Comparison of ENCODE assay signal across 15 cellular contexts in the genomic region with DNA sequence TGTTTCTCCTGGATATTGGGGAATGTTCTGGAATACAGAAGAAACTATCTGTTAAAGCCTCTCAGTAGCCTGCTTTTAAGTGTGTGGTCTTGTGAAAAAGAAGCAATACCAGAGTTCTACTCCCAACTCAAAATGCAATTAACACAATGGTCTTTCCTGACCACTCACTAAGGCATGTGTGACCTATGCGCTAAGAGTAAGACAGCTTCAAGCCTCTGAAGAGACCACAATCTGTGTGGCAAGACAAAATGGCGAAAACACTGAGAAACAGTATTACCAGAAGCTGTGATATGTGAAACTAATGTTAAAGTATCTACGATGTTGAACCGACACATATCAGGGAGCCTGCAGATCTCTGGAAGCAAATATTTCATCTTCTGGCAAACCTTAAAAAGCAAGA. TPM values are rescaled to one million over a fixed set of nuclear protein-coding genes. Genes with fewer than 3 reads are reported as not detected.
DNase-seq lines count a peak whose midpoint lies in the region; ATAC-seq, FAIRE-seq and TF ChIP-seq lines count a peak whose summit lies in the region.
"Had no signal": no experiment of that assay in that cellular context is flagged by ENCODE, and none has a peak within 500 bp of the region (broad histone marks: within the 10 kb centered on the region; RNA-seq: fewer than 3 reads in every experiment).

No MANE protein-coding gene starts in this region.

- intact Hi-C loops in left ventricle myocardium superior (cut with micrococcal nuclease), result no loop called here
- intact Hi-C loops in naive thymus-derived CD4-positive, alpha-beta T cell (cut with micrococcal nuclease), result no loop called here

- peaks cover 3% of the 10 kb centered on the region for H3K36me3 ChIP-seq in cardiac muscle cell
- peaks cover 0 to 17% (median 0%) of the 10 kb centered on the region in 3 experiments for H3K36me3 ChIP-seq in naive thymus-derived CD4-positive, alpha-beta T cell (ENCODE audit: control insufficient read depth in 2 of 3, insufficient read depth in 3 of 3, low read length in 3 of 3)

- no peaks in the 10 kb centered on the region for H3K9me3 Mint-ChIP-seq in naive thymus-derived CD4-positive, alpha-beta T cell
- H3K9me3 Mint-ChIP-seq in activated T-helper 17 cell treated with anti-CD3 and anti-CD28 coated beads, Interleukin-2, amount 50 U/mL, for 72 hours, result no peaks in the 10 kb centered on the region
- H3K9me3 Mint-ChIP-seq: CD14-positive monocyte; CD8-positive, alpha-beta T cell; IgD-negative memory B cell had no signal

- no peaks in the 10 kb centered on the region for H3K27me3 Mint-ChIP-seq in naive thymus-derived CD4-positive, alpha-beta T cell
- H3K27me3 Mint-ChIP-seq in activated T-helper 17 cell treated with anti-CD3 and anti-CD28 coated beads, Interleukin-2, amount 50 U/mL, for 72 hours, result no peaks in the 10 kb centered on the region
- H3K27me3 Mint-ChIP-seq: IgD-negative memory B cell had no signal

- peaks cover 7 to 42% (median 26%) of the 10 kb centered on the region in 7 donors for H3K4me1 Mint-ChIP-seq in naive thymus-derived CD4-positive, alpha-beta T cell
- peaks cover 16% of the 10 kb centered on the region for H3K4me1 Mint-ChIP-seq in activated T-helper 17 cell treated with anti-CD3 and anti-CD28 coated beads, Interleukin-2, amount 50 U/mL, for 72 hours

- H3K27me3 ChIP-seq in cardiac muscle cell, result no peaks in the 10 kb centered on the region
- H3K27me3 ChIP-seq in naive thymus-derived CD4-positive, alpha-beta T cell (ENCODE audit: control insufficient read depth in 2 of 2, insufficient read depth in 2 of 2, low read length in 2 of 2), result no peaks in the 10 kb centered on the region

- DNase-seq in cardiac muscle cell (ENCODE audit: low read depth in 1 of 2, low spot score in 1 of 2), result no peak
- DNase-seq in left ventricle myocardium superior, result no peak
- DNase-seq in amniotic epithelial cell (ENCODE audit: low read depth), result peak; percentile 70
- DNase-seq in naive thymus-derived CD4-positive, alpha-beta T cell, result no peak
- no peak for DNase-seq in D721Med (ENCODE audit: insufficient read length, low spot score)
- DNase-seq: CD8-positive, alpha-beta T cell; COR-L47; GM23248 had no signal

- peak overlapping the region; percentile 52 for H3K27ac ChIP-seq in cardiac muscle cell
- no peak overlapping the region for H3K27ac ChIP-seq in naive thymus-derived CD4-positive, alpha-beta T cell (ENCODE audit: low read depth, low read length)
- H3K27ac ChIP-seq: 22Rv1, GM23248 had no signal

- H3K36me3 Mint-ChIP-seq in naive thymus-derived CD4-positive, alpha-beta T cell, result peaks cover 0 to 7% (median 0%) of the 10 kb centered on the region in 5 donors
- peaks cover 32% of the 10 kb centered on the region for H3K36me3 Mint-ChIP-seq in activated T-helper 17 cell treated with anti-CD3 and anti-CD28 coated beads, Interleukin-2, amount 50 U/mL, for 72 hours (ENCODE audit: low read depth)

- H3K9me3 ChIP-seq in cardiac muscle cell (ENCODE audit: low read depth), result no peaks in the 10 kb centered on the region
- H3K9me3 ChIP-seq in naive thymus-derived CD4-positive, alpha-beta T cell (ENCODE audit: control insufficient read depth in 2 of 3, low read length in 3 of 3), result no peaks in the 10 kb centered on the region

- FAIRE-seq in D721Med (lab: Jason Lieb, UNC), result no peak
- FAIRE-seq: GM18507, H54 had no signal

- ATAC-seq in left ventricle myocardium superior (no peak), GM19452 (IDR thresholded peaks at IDR 0.05; ENCODE audit: unreplicated experiment) (no peak)
- peak; percentile 23 for ATAC-seq in naive thymus-derived CD4-positive, alpha-beta T cell
- no peak for ATAC-seq in activated T-helper 17 cell treated with anti-CD3 and anti-CD28 coated beads, Interleukin-2, amount 50 U/mL, for 72 hours (replicated peaks)
- ATAC-seq: CD8-positive, alpha-beta T cell had no signal

- no peak overlapping the region for H3K4me3 ChIP-seq in cardiac muscle cell
- no peak overlapping the region for H3K4me3 ChIP-seq in naive thymus-derived CD4-positive, alpha-beta T cell (ENCODE audit: low read length)
- H3K4me3 ChIP-seq: GM23248 had no signal

- POLR2A ChIA-PET in naive thymus-derived CD4-positive, alpha-beta T cell (lab: Charles Lee), result no interaction called here

- CTCF ChIA-PET in naive thymus-derived CD4-positive, alpha-beta T cell (lab: Charles Lee), result interaction anchor here (1.1 kb wide), 1 partner anchor 9 kb away, joined by 3 read pairs; no protein-coding TSS in a partner anchor

- H3K4me1 ChIP-seq in cardiac muscle cell (ENCODE audit: low read depth), result peaks cover 33% of the 10 kb centered on the region
- H3K4me1 ChIP-seq in naive thymus-derived CD4-positive, alpha-beta T cell (ENCODE audit: control insufficient read depth in 2 of 2, insufficient read depth in 2 of 2, low read length in 2 of 2), result no peaks in the 10 kb centered on the region

- H3K27ac Mint-ChIP-seq in naive thymus-derived CD4-positive, alpha-beta T cell, result no peak overlapping the region
- H3K27ac Mint-ChIP-seq in activated T-helper 17 cell treated with anti-CD3 and anti-CD28 coated beads, Interleukin-2, amount 50 U/mL, for 72 hours, result no peak overlapping the region

- TF ChIP-seq CTCF in cardiac muscle cell (IDR thresholded peaks at IDR 0.05; ENCODE audit: low read depth, low read length), result no peak
- no peak for TF ChIP-seq CTCF in D721Med (IDR thresholded peaks at IDR 0.05; ENCODE audit: insufficient read depth, missing control alignments)

- H3K4me3 Mint-ChIP-seq in naive thymus-derived CD4-positive, alpha-beta T cell, result no peak overlapping the region
- no peak overlapping the region for H3K4me3 Mint-ChIP-seq in activated T-helper 17 cell treated with anti-CD3 and anti-CD28 coated beads, Interleukin-2, amount 50 U/mL, for 72 hours
- H3K4me3 Mint-ChIP-seq: CD14-positive monocyte; CD8-positive, alpha-beta T cell; IgD-negative memory B cell had no signal

RNA-seq across cellular contexts. Expression of a gene that starts 33.8 kb away (rescaled TPM):
- total RNA-seq in cardiac muscle cell (65.9 and 73.3 TPM in 2 replicates), left ventricle myocardium superior (37.5 TPM)
- 61.8 and 75.5 TPM in 2 replicates for polyA plus RNA-seq in cardiac muscle cell
- total RNA-seq in naive thymus-derived CD4-positive, alpha-beta T cell, result 10 to 100 TPM; 10.7 to 53.5 (median 50.5) TPM
- polyA plus RNA-seq in naive thymus-derived CD4-positive, alpha-beta T cell, result 10 to 100 TPM in 1 of 2 donors, 1 to 10 TPM in 1; 6.9 to 10.5 TPM
- total RNA-seq in activated T-helper 17 cell treated with anti-CD3 and anti-CD28 coated beads, Interleukin-2, amount 50 U/mL, for 72 hours, result 10 to 100 TPM in 1 of 2 donors, 1 to 10 TPM in 1; 8.6 to 18.1 TPM
